Comparison of ENCODE assay signal across 1 cellular context in the genomic region with DNA sequence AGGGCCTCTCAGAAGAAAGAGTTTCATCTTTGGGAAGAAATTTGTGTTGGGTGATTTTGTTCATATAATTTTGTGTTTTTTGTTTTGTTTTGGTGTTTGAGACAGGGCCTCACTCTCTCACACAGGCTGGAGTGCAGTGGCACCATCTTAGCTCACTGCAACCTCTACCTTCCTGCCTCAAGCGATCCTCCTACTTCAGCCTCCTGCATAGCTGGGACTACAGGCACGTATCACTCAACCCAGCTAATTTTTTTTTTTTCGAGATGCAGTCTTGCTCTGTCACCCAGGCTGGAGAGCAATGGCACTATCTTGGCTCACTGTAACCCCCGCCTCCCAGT.
TF ChIP-seq lines count a peak whose summit lies in the region.

No MANE protein-coding gene starts in this region.

TF ChIP-seq in K562, 482 proteins besides CTCF, POLR2A, EP300 and RAD21 (continues in another document):
- 0 out of 2 replicates have a peak, but pooled peaks have one; percentile 12 for TF ChIP-seq KAT7 (CRISPR knock-in tag; IDR thresholded peaks at IDR 0.05; ENCODE audit: borderline replicate concordance)
- peak; percentile 19; the same call in 1 of the 2 replicates for TF ChIP-seq ELF4 (CRISPR knock-in tag; IDR thresholded peaks at IDR 0.05)
- 0 out of 2 replicates have a peak, but pooled peaks have one; percentile 34 for TF ChIP-seq MEF2D (tag; conservative IDR thresholded peaks at IDR 0.05; ENCODE audit: low read depth)
- 0 out of 2 replicates have a peak, but pooled peaks have one; percentile 13 for TF ChIP-seq RBFOX2 (IDR thresholded peaks at IDR 0.05; ENCODE audit: low read depth, low read length)
- TF ChIP-seq CSDE1 (IDR thresholded peaks at IDR 0.05): no peak
- TF ChIP-seq ELF2 (CRISPR knock-in tag; IDR thresholded peaks at IDR 0.05): no peak
- 0 out of 2 replicates have a peak, but pooled peaks have one; percentile 45 for TF ChIP-seq ESRRB (CRISPR knock-in tag; IDR thresholded peaks at IDR 0.05; ENCODE audit: borderline replicate concordance)
- TF ChIP-seq ZNF57 (CRISPR knock-in tag; IDR thresholded peaks at IDR 0.05): 0 out of 2 replicates have a peak, but pooled peaks have one; percentile 57
- TF ChIP-seq, protein P1, sequence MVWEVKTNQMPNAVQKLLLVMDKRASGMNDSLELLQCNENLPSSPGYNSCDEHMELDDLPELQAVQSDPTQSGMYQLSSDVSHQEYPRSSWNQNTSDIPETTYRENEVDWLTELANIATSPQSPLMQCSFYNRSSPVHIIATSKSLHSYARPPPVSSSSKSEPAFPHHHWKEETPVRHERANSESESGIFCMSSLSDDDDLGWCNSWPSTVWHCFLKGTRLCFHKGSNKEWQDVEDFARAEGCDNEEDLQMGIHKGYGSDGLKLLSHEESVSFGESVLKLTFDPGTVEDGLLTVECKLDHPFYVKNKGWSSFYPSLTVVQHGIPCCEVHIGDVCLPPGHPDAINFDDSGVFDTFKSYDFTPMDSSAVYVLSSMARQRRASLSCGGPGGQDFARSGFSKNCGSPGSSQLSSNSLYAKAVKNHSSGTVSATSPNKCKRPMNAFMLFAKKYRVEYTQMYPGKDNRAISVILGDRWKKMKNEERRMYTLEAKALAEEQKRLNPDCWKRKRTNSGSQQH (CRISPR knock-in tag; IDR thresholded peaks at IDR 0.05): 0 out of 2 replicates have a peak, but pooled peaks have one; percentile 82
- TF ChIP-seq, protein P2, sequence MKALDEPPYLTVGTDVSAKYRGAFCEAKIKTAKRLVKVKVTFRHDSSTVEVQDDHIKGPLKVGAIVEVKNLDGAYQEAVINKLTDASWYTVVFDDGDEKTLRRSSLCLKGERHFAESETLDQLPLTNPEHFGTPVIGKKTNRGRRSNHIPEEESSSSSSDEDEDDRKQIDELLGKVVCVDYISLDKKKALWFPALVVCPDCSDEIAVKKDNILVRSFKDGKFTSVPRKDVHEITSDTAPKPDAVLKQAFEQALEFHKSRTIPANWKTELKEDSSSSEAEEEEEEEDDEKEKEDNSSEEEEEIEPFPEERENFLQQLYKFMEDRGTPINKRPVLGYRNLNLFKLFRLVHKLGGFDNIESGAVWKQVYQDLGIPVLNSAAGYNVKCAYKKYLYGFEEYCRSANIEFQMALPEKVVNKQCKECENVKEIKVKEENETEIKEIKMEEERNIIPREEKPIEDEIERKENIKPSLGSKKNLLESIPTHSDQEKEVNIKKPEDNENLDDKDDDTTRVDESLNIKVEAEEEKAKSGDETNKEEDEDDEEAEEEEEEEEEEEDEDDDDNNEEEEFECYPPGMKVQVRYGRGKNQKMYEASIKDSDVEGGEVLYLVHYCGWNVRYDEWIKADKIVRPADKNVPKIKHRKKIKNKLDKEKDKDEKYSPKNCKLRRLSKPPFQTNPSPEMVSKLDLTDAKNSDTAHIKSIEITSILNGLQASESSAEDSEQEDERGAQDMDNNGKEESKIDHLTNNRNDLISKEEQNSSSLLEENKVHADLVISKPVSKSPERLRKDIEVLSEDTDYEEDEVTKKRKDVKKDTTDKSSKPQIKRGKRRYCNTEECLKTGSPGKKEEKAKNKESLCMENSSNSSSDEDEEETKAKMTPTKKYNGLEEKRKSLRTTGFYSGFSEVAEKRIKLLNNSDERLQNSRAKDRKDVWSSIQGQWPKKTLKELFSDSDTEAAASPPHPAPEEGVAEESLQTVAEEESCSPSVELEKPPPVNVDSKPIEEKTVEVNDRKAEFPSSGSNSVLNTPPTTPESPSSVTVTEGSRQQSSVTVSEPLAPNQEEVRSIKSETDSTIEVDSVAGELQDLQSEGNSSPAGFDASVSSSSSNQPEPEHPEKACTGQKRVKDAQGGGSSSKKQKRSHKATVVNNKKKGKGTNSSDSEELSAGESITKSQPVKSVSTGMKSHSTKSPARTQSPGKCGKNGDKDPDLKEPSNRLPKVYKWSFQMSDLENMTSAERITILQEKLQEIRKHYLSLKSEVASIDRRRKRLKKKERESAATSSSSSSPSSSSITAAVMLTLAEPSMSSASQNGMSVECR (CRISPR knock-in tag; IDR thresholded peaks at IDR 0.05): no peak
- TF ChIP-seq, protein P3, sequence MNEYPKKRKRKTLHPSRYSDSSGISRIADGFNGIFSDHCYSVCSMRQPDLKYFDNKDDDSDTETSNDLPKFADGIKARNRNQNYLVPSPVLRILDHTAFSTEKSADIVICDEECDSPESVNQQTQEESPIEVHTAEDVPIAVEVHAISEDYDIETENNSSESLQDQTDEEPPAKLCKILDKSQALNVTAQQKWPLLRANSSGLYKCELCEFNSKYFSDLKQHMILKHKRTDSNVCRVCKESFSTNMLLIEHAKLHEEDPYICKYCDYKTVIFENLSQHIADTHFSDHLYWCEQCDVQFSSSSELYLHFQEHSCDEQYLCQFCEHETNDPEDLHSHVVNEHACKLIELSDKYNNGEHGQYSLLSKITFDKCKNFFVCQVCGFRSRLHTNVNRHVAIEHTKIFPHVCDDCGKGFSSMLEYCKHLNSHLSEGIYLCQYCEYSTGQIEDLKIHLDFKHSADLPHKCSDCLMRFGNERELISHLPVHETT (CRISPR knock-in tag; conservative IDR thresholded peaks at IDR 0.05 in 1 of 2, IDR thresholded peaks at IDR 0.05 in 1 of 2): 0 out of 4 replicates have a peak, but pooled peaks of 1 of the 2 experiments have one; percentile 1
- TF ChIP-seq ZNF212 (CRISPR knock-in tag; IDR thresholded peaks at IDR 0.05): 0 out of 2 replicates have a peak, but pooled peaks have one; percentile 4
- TF ChIP-seq, protein P4, sequence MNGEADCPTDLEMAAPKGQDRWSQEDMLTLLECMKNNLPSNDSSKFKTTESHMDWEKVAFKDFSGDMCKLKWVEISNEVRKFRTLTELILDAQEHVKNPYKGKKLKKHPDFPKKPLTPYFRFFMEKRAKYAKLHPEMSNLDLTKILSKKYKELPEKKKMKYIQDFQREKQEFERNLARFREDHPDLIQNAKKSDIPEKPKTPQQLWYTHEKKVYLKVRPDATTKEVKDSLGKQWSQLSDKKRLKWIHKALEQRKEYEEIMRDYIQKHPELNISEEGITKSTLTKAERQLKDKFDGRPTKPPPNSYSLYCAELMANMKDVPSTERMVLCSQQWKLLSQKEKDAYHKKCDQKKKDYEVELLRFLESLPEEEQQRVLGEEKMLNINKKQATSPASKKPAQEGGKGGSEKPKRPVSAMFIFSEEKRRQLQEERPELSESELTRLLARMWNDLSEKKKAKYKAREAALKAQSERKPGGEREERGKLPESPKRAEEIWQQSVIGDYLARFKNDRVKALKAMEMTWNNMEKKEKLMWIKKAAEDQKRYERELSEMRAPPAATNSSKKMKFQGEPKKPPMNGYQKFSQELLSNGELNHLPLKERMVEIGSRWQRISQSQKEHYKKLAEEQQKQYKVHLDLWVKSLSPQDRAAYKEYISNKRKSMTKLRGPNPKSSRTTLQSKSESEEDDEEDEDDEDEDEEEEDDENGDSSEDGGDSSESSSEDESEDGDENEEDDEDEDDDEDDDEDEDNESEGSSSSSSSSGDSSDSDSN (IDR thresholded peaks at IDR 0.05; ENCODE audit: borderline replicate concordance in 1 of 2, low read depth in 2 of 2, low read length in 2 of 2): no peak
- TF ChIP-seq, protein P5, sequence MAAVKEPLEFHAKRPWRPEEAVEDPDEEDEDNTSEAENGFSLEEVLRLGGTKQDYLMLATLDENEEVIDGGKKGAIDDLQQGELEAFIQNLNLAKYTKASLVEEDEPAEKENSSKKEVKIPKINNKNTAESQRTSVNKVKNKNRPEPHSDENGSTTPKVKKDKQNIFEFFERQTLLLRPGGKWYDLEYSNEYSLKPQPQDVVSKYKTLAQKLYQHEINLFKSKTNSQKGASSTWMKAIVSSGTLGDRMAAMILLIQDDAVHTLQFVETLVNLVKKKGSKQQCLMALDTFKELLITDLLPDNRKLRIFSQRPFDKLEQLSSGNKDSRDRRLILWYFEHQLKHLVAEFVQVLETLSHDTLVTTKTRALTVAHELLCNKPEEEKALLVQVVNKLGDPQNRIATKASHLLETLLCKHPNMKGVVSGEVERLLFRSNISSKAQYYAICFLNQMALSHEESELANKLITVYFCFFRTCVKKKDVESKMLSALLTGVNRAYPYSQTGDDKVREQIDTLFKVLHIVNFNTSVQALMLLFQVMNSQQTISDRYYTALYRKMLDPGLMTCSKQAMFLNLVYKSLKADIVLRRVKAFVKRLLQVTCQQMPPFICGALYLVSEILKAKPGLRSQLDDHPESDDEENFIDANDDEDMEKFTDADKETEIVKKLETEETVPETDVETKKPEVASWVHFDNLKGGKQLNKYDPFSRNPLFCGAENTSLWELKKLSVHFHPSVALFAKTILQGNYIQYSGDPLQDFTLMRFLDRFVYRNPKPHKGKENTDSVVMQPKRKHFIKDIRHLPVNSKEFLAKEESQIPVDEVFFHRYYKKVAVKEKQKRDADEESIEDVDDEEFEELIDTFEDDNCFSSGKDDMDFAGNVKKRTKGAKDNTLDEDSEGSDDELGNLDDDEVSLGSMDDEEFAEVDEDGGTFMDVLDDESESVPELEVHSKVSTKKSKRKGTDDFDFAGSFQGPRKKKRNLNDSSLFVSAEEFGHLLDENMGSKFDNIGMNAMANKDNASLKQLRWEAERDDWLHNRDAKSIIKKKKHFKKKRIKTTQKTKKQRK (IDR thresholded peaks at IDR 0.05; ENCODE audit: borderline replicate concordance, low read depth, low read length): no peak
- peak in 1 of 3 experiments; percentile 28 for TF ChIP-seq YY1 (IDR thresholded peaks at IDR 0.05; ENCODE audit: borderline replicate concordance in 1 of 3, control insufficient read depth in 1 of 3, extremely low read depth in 1 of 3, insufficient read depth in 3 of 3, insufficient read length in 1 of 3, insufficient replicate concordance in 2 of 3, low read depth in 1 of 3, low read length in 2 of 3)
- peak; percentile 57; the same call in 1 of the 2 replicates for TF ChIP-seq ERF (CRISPR knock-in tag; IDR thresholded peaks at IDR 0.05)
- no peak for TF ChIP-seq FOSL1 (tag; conservative IDR thresholded peaks at IDR 0.05)
- TF ChIP-seq TCF7L2 (IDR thresholded peaks at IDR 0.05; ENCODE audit: low read depth, low read length): no peak
- TF ChIP-seq ZNF695 (CRISPR knock-in tag; IDR thresholded peaks at IDR 0.05): no peak
- TF ChIP-seq, protein P6, sequence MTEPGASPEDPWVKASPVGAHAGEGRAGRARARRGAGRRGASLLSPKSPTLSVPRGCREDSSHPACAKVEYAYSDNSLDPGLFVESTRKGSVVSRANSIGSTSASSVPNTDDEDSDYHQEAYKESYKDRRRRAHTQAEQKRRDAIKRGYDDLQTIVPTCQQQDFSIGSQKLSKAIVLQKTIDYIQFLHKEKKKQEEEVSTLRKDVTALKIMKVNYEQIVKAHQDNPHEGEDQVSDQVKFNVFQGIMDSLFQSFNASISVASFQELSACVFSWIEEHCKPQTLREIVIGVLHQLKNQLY (CRISPR knock-in tag; conservative IDR thresholded peaks at IDR 0.05): no peak
- TF ChIP-seq RBM39 (optimal IDR thresholded peaks at IDR 0.05; ENCODE audit: low read depth, low read length): no peak
- TF ChIP-seq KAT2B (IDR thresholded peaks at IDR 0.05; ENCODE audit: low read depth, low read length): no peak
- TF ChIP-seq, protein P7, sequence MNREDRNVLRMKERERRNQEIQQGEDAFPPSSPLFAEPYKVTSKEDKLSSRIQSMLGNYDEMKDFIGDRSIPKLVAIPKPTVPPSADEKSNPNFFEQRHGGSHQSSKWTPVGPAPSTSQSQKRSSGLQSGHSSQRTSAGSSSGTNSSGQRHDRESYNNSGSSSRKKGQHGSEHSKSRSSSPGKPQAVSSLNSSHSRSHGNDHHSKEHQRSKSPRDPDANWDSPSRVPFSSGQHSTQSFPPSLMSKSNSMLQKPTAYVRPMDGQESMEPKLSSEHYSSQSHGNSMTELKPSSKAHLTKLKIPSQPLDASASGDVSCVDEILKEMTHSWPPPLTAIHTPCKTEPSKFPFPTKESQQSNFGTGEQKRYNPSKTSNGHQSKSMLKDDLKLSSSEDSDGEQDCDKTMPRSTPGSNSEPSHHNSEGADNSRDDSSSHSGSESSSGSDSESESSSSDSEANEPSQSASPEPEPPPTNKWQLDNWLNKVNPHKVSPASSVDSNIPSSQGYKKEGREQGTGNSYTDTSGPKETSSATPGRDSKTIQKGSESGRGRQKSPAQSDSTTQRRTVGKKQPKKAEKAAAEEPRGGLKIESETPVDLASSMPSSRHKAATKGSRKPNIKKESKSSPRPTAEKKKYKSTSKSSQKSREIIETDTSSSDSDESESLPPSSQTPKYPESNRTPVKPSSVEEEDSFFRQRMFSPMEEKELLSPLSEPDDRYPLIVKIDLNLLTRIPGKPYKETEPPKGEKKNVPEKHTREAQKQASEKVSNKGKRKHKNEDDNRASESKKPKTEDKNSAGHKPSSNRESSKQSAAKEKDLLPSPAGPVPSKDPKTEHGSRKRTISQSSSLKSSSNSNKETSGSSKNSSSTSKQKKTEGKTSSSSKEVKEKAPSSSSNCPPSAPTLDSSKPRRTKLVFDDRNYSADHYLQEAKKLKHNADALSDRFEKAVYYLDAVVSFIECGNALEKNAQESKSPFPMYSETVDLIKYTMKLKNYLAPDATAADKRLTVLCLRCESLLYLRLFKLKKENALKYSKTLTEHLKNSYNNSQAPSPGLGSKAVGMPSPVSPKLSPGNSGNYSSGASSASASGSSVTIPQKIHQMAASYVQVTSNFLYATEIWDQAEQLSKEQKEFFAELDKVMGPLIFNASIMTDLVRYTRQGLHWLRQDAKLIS (CRISPR knock-in tag; IDR thresholded peaks at IDR 0.05): 0 out of 2 replicates have a peak, but pooled peaks have one; percentile 50
- TF ChIP-seq ZFX (CRISPR knock-in tag; IDR thresholded peaks at IDR 0.05): peak; percentile 40; the same call in 1 of the 2 replicates
- 0 out of 2 replicates have a peak, but pooled peaks have one; percentile 13 for TF ChIP-seq CXXC5 (CRISPR knock-in tag; IDR thresholded peaks at IDR 0.05)
- no peak for TF ChIP-seq NR2C2 (CRISPR knock-in tag; IDR thresholded peaks at IDR 0.05)
- TF ChIP-seq NR2C2 (tag; IDR thresholded peaks at IDR 0.05): peak; percentile 1; the same call in 1 of the 2 replicates
- TF ChIP-seq, protein P8, sequence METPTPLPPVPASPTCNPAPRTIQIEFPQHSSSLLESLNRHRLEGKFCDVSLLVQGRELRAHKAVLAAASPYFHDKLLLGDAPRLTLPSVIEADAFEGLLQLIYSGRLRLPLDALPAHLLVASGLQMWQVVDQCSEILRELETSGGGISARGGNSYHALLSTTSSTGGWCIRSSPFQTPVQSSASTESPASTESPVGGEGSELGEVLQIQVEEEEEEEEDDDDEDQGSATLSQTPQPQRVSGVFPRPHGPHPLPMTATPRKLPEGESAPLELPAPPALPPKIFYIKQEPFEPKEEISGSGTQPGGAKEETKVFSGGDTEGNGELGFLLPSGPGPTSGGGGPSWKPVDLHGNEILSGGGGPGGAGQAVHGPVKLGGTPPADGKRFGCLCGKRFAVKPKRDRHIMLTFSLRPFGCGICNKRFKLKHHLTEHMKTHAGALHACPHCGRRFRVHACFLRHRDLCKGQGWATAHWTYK (CRISPR knock-in tag; IDR thresholded peaks at IDR 0.05): 0 out of 2 replicates have a peak, but pooled peaks have one; percentile 8
- peak; percentile 46; the same call in 1 of the 2 replicates for TF ChIP-seq ZKSCAN8 (CRISPR knock-in tag; IDR thresholded peaks at IDR 0.05)
- TF ChIP-seq ZNF146 (CRISPR knock-in tag; IDR thresholded peaks at IDR 0.05; ENCODE audit: unreplicated experiment): no peak
- TF ChIP-seq, protein P9, sequence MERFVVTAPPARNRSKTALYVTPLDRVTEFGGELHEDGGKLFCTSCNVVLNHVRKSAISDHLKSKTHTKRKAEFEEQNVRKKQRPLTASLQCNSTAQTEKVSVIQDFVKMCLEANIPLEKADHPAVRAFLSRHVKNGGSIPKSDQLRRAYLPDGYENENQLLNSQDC (CRISPR knock-in tag; IDR thresholded peaks at IDR 0.05): peak; percentile 72
- peak; percentile 69; the same call in 1 of the 2 replicates for TF ChIP-seq HEY1 (CRISPR knock-in tag; IDR thresholded peaks at IDR 0.05; ENCODE audit: borderline replicate concordance)
- TF ChIP-seq PML (IDR thresholded peaks at IDR 0.05; ENCODE audit: low read length): peak; percentile 20
- TF ChIP-seq POLR2AphosphoS5 (IDR thresholded peaks at IDR 0.05; ENCODE audit: control insufficient read depth, insufficient read depth, low read depth, low read length): peak; percentile 58
